ENCODE assay signal across 35 cellular contexts in genomic region chr12:102726686-102727085, GRCh38.
"Had no signal": no experiment of that assay in that cellular context is flagged by ENCODE, and none has a peak within 500 bp of the region (broad histone marks: within the 10 kb centered on the region; RNA-seq: fewer than 3 reads in every experiment).

No MANE protein-coding gene starts in this region.

- H3K4me1 Mint-ChIP-seq: activated T-helper 17 cell treated with anti-CD3 and anti-CD28 coated beads, Interleukin-2, amount 50 U/mL, for 72 hours had no signal

- H3K4me3 ChIP-seq: ascending aorta, breast epithelium, MG63, PC-9 had no signal

- H3K27ac Mint-ChIP-seq: activated CD4-positive, alpha-beta memory T cell treated with anti-CD3 and anti-CD28 coated beads, Interleukin-2, amount 10 ng/mL, durations not matched to agents 7 days and 5 days; activated CD8-positive, alpha-beta memory T cell treated with anti-CD3 and anti-CD28 coated beads, Interleukin-2, amount 10 ng/mL, durations not matched to agents 7 days and 5 days; activated naive CD8-positive, alpha-beta T cell treated with anti-CD3 and anti-CD28 coated beads for 36 hours; activated T-cell treated with anti-CD3 and anti-CD28 coated beads, Interleukin-2, amount 50 U/mL, for 72 hours; activated T-helper 17 cell treated with anti-CD3 and anti-CD28 coated beads, Interleukin-2, amount 50 U/mL, for 72 hours had no signal

- H3K9me3 Mint-ChIP-seq: activated CD4-positive, alpha-beta memory T cell treated with anti-CD3 and anti-CD28 coated beads, Interleukin-2, amount 10 ng/mL, durations not matched to agents 7 days and 5 days; activated naive CD8-positive, alpha-beta T cell treated with anti-CD3 and anti-CD28 coated beads for 36 hours had no signal

- H3K27ac ChIP-seq: ascending aorta, breast epithelium, PC-9, WERI-Rb-1 had no signal

- H3K4me1 ChIP-seq: ascending aorta, breast epithelium had no signal

- H3K27me3 ChIP-seq: ascending aorta, breast epithelium, MG63 had no signal

- H3K36me3 Mint-ChIP-seq: activated CD8-positive, alpha-beta memory T cell treated with anti-CD3 and anti-CD28 coated beads, Interleukin-2, amount 10 ng/mL, durations not matched to agents 7 days and 5 days; activated naive CD8-positive, alpha-beta T cell treated with anti-CD3 and anti-CD28 coated beads for 36 hours had no signal

- H2AFZ ChIP-seq: PC-9 had no signal

- H3K9me3 ChIP-seq: ascending aorta, breast epithelium, MG63 had no signal

- ATAC-seq: activated CD8-positive, alpha-beta memory T cell treated with anti-CD3 and anti-CD28 coated beads, Interleukin-2, amount 10 ng/mL, durations not matched to agents 7 days and 5 days; activated T-cell treated with anti-CD3 and anti-CD28 coated beads, Interleukin-2, amount 50 U/mL, for 72 hours; activated T-helper 17 cell treated with anti-CD3 and anti-CD28 coated beads, Interleukin-2, amount 50 U/mL, for 72 hours had no signal

- H3K27me3 Mint-ChIP-seq: activated CD4-positive, alpha-beta memory T cell treated with anti-CD3 and anti-CD28 coated beads, Interleukin-2, amount 10 ng/mL, durations not matched to agents 7 days and 5 days; activated T-helper 17 cell treated with anti-CD3 and anti-CD28 coated beads, Interleukin-2, amount 50 U/mL, for 72 hours had no signal

- H3K4me3 Mint-ChIP-seq: activated CD4-positive, alpha-beta memory T cell treated with anti-CD3 and anti-CD28 coated beads, Interleukin-2, amount 10 ng/mL, durations not matched to agents 7 days and 5 days; activated CD8-positive, alpha-beta memory T cell treated with anti-CD3 and anti-CD28 coated beads, Interleukin-2, amount 10 ng/mL, durations not matched to agents 7 days and 5 days; activated naive CD8-positive, alpha-beta T cell treated with anti-CD3 and anti-CD28 coated beads for 36 hours; activated T-cell treated with anti-CD3 and anti-CD28 coated beads, Interleukin-2, amount 50 U/mL, for 72 hours; activated T-helper 17 cell treated with anti-CD3 and anti-CD28 coated beads, Interleukin-2, amount 50 U/mL, for 72 hours had no signal

- H3K4me2 ChIP-seq: PC-9 had no signal

- H3K36me3 ChIP-seq: ascending aorta, breast epithelium, MG63, WERI-Rb-1 had no signal

- FAIRE-seq: RCC 7860 had no signal

- DNase-seq: activated CD4-positive, alpha-beta memory T cell treated with anti-CD3 and anti-CD28 coated beads, Interleukin-2, amount 10 ng/mL, durations not matched to agents 7 days and 5 days; activated CD4-positive, alpha-beta T cell treated with anti-CD3 and anti-CD28 coated beads for 1 hour; activated CD4-positive, alpha-beta T cell treated with anti-CD3 and anti-CD28 coated beads for 48 hours; activated CD4-positive, CD25-positive, alpha-beta regulatory T cell; activated CD8-positive, alpha-beta memory T cell treated with anti-CD3 and anti-CD28 coated beads for 24 hours; activated CD8-positive, alpha-beta memory T cell treated with anti-CD3 and anti-CD28 coated beads, Interleukin-2, amount 10 ng/mL, durations not matched to agents 7 days and 5 days; activated CD8-positive, alpha-beta memory T cell treated with anti-CD3 and anti-CD28 coated beads, Interleukin-2, amount 50 U/mL, for 48 hours; activated effector memory CD4-positive, alpha-beta T cell treated with anti-CD3 and anti-CD28 coated beads, Interleukin-2, amount 50 U/mL, for 16 hours; activated naive CD4-positive, alpha-beta T cell; activated naive CD4-positive, alpha-beta T cell treated with anti-CD3 and anti-CD28 coated beads, Interleukin-2, amount 50 U/mL, for 16 hours; activated naive CD8-positive, alpha-beta T cell treated with anti-CD3 and anti-CD28 coated beads for 36 hours; activated T-cell treated with anti-CD3 and anti-CD28 coated beads, Interleukin-2, amount 50 U/mL, for 1 hour; activated T-cell treated with anti-CD3 and anti-CD28 coated beads, Interleukin-2, amount 50 U/mL, for 72 hours; amniotic stem cell; cerebellar nuclear complex; MG63; NCI-H1092; NCI-H1436 treated with DMSO at 0.1 percent for 48 hours; NCI-H1694 treated with DMSO at 0.1 percent for 48 hours; NCI-H2029; NCI-H345; NCI-H526; NCI-H748 treated with DMSO at 0.1 percent for 48 hours; NK-92 treated with Interleukin-12 subunit alpha and Interleukin-12 subunit beta, amount 100 ng/mL, for 24 hours; PC-9; Right ventricle myocardium superior; SW 1271; T-helper 1 cell; T-helper 2 cell; T-helper 9 cell; WERI-Rb-1 had no signal
